Comparison of ENCODE assay signal across 8 cellular contexts in the genomic region with DNA sequence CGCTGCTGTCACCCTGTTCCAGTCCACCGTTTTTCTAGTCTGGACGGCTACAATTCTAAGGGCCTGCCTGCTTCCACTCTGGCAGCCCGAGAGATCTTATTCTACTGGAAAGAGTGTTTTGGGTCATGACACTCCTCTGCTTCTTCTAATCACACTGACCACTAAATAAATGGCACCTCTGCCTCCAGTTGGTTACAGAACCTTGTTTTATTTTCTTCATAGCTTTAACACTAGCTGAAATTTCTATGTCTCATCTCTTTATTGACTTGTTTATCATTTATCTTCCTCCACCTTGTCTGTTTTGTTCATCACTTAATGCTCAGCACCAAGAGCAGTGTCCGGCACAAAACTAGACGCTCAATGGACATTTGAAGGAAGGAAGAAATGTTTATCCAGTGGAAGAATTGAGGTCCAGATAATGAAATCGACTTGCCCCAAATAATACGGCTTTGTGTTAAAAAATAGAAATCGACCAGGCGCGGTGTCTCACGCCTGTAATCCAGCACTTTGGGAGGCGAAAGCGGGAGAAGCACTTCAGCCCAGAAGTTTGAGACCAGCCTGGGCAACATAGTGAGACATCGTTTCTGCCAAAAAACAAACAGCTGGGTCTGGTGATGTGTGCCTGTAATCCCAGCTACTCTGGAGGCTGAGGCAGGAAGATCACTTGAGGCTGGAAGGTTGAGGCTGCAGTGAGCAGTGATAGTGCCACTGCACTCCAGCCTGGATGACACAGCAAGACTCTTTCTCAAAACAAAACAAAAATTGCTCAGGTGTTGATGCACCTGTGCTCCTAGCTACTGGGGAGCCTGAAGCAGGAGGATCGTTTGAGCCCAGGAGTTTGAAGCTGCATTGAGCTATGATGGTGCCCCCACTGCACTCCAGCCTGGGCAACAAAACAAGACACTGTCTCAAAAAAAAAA. TPM values are rescaled to one million over a fixed set of nuclear protein-coding genes. Genes with fewer than 3 reads are reported as not detected.
DNase-seq lines count a peak whose midpoint lies in the region; ATAC-seq, FAIRE-seq and TF ChIP-seq lines count a peak whose summit lies in the region.

No MANE protein-coding gene starts in this region.

- no peak for ATAC-seq in GM21825 (IDR thresholded peaks at IDR 0.05; ENCODE audit: unreplicated experiment)

- H3K36me3 Mint-ChIP-seq in T-helper 1 cell treated with Interleukin-12 subunit alpha and Interleukin-12 subunit beta and Interleukin-4 antibody, amounts not matched to agents 30 μg/mL and 1 μg/mL, for 36 hours (ENCODE audit: low read depth): peaks cover 11% of the 10 kb centered on the region
- no peaks in the 10 kb centered on the region for H3K36me3 Mint-ChIP-seq in activated naive CD8-positive, alpha-beta T cell

- DNase-seq in T-helper 1 cell (no peak), kidney (no peak), substantia nigra (lab: John Stamatoyannopoulos, UW) (no peak), iPS-NIHi11 (ENCODE audit: low spot score) (no peak), midbrain (lab: John Stamatoyannopoulos, UW) (no peak)

- peak overlapping the region; percentile 98 for H3K4me3 Mint-ChIP-seq in T-helper 1 cell treated with Interleukin-12 subunit alpha and Interleukin-12 subunit beta and Interleukin-4 antibody, amounts not matched to agents 30 μg/mL and 1 μg/mL, for 36 hours
- H3K4me3 Mint-ChIP-seq in activated naive CD8-positive, alpha-beta T cell: peak overlapping the region; percentile 97

- peaks cover 53% of the 10 kb centered on the region for H3K4me1 Mint-ChIP-seq in T-helper 1 cell treated with Interleukin-12 subunit alpha and Interleukin-12 subunit beta and Interleukin-4 antibody, amounts not matched to agents 30 μg/mL and 1 μg/mL, for 36 hours (ENCODE audit: low read depth)
- peaks cover 60% of the 10 kb centered on the region for H3K4me1 Mint-ChIP-seq in activated naive CD8-positive, alpha-beta T cell (ENCODE audit: low read depth)

- H3K36me3 ChIP-seq in kidney (ENCODE audit: control insufficient read depth in 1 of 2, insufficient read depth in 2 of 2, low read length in 2 of 2): no peaks in the 10 kb centered on the region

- peak overlapping the region; percentile 41 to 46 for H3K9ac ChIP-seq in kidney (ENCODE audit: low read length in 2 of 2)

- H3K4me3 ChIP-seq in kidney (ENCODE audit: low read length in 2 of 2): peak overlapping the region; percentile 49

- no peak for FAIRE-seq in kidney (lab: Jason Lieb, UNC)

- peak overlapping the region in 1 of 2 donors; percentile 16 for H3K27ac ChIP-seq in kidney (ENCODE audit: low read depth in 2 of 2, low read length in 2 of 2)
- H3K27ac ChIP-seq in substantia nigra (ENCODE audit: low read depth, low read length, poor library complexity, severe bottlenecking): peak overlapping the region; percentile 36

- no peaks in the 10 kb centered on the region for H3K9me3 ChIP-seq in kidney (ENCODE audit: control insufficient read depth in 1 of 2, low read length in 2 of 2)

- intact Hi-C loops in kidney (cut with DNase I): no loop called here

- no peaks in the 10 kb centered on the region for H3K27me3 Mint-ChIP-seq in T-helper 1 cell treated with Interleukin-12 subunit alpha and Interleukin-12 subunit beta and Interleukin-4 antibody, amounts not matched to agents 30 μg/mL and 1 μg/mL, for 36 hours (ENCODE audit: low read depth)
- no peaks in the 10 kb centered on the region for H3K27me3 Mint-ChIP-seq in activated naive CD8-positive, alpha-beta T cell

- H3K27ac Mint-ChIP-seq in T-helper 1 cell treated with Interleukin-12 subunit alpha and Interleukin-12 subunit beta and Interleukin-4 antibody, amounts not matched to agents 30 μg/mL and 1 μg/mL, for 36 hours: peak overlapping the region; percentile 96
- peak overlapping the region; percentile 96 for H3K27ac Mint-ChIP-seq in activated naive CD8-positive, alpha-beta T cell

- H3K9me3 Mint-ChIP-seq in T-helper 1 cell treated with Interleukin-12 subunit alpha and Interleukin-12 subunit beta and Interleukin-4 antibody, amounts not matched to agents 30 μg/mL and 1 μg/mL, for 36 hours: no peaks in the 10 kb centered on the region
- H3K9me3 Mint-ChIP-seq in activated naive CD8-positive, alpha-beta T cell (ENCODE audit: low read depth): no peaks in the 10 kb centered on the region

- TF ChIP-seq CTCF in kidney (IDR thresholded peaks at IDR 0.05; ENCODE audit: borderline replicate concordance, extremely low read depth, insufficient read depth): no peak

- H3K4me1 ChIP-seq in kidney (ENCODE audit: control insufficient read depth in 1 of 2, insufficient read depth in 1 of 2, low read depth in 1 of 2, low read length in 2 of 2): peaks cover 11 to 17% of the 10 kb centered on the region in 2 donors

RNA-seq across cellular contexts. Expression of gene PRR14L, which starts 0.7 kb away (rescaled TPM):
- total RNA-seq in kidney: 45.3 TPM
- 5.1 TPM for polyA plus RNA-seq in kidney (ENCODE audit: insufficient read depth, low read depth, low replicate concordance)

RNA-seq across cellular contexts. Expression of gene DEPDC5, which starts 3.2 kb away (rescaled TPM):
- 27.3 TPM for total RNA-seq in kidney
- polyA plus RNA-seq in kidney (ENCODE audit: insufficient read depth, low read depth, low replicate concordance): 12.1 TPM
